Comparison of ENCODE assay signal across 18 cellular contexts in the genomic region with DNA sequence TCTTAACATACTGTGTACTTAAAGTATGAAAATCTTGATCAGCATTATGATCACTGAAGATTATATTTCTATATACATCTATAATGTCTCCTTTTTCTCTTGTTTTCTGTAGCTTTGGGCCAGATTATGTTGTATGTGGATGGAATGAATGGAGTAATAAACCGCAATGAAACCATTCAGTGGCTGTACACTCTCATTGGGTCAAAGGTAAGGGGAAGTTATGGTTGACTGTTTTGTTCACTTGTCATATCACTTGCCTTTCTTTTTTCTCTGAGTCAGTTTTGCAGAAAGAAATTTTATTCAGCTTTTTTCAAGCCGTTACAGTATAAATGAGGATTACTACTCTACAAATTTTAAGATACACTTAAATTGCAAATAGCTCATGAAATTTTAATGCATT.
DNase-seq lines count a peak whose midpoint lies in the region; ATAC-seq and TF ChIP-seq lines count a peak whose summit lies in the region.
"Had no signal": no experiment of that assay in that cellular context is flagged by ENCODE, and none has a peak within 500 bp of the region (broad histone marks: within the 10 kb centered on the region; RNA-seq: fewer than 3 reads in every experiment).

No MANE protein-coding gene starts in this region.

- H3K9me3 Mint-ChIP-seq in activated CD4-positive, alpha-beta T cell treated with anti-CD3 and anti-CD28 coated beads, Interleukin-2, amount 10 ng/mL, durations not matched to agents 24 days and 14 days = no peaks in the 10 kb centered on the region
- peaks cover 8% of the 10 kb centered on the region for H3K9me3 Mint-ChIP-seq in endodermal cell
- H3K9me3 Mint-ChIP-seq: CD8-positive, alpha-beta T cell had no signal

- no peak for TF ChIP-seq EP300 in transverse colon (IDR thresholded peaks at IDR 0.05; ENCODE audit: low read depth)

- H3K36me3 Mint-ChIP-seq in activated CD4-positive, alpha-beta T cell treated with anti-CD3 and anti-CD28 coated beads, Interleukin-2, amount 10 ng/mL, durations not matched to agents 24 days and 14 days (ENCODE audit: low read depth) = no peaks in the 10 kb centered on the region
- H3K36me3 Mint-ChIP-seq in endodermal cell (ENCODE audit: low read depth) = no peaks in the 10 kb centered on the region
- H3K36me3 Mint-ChIP-seq: CD8-positive, alpha-beta T cell had no signal

- DNase-seq in activated CD4-positive, alpha-beta T cell treated with anti-CD3 and anti-CD28 coated beads, Interleukin-2, amount 10 ng/mL, durations not matched to agents 24 days and 14 days = peak; percentile 1
- DNase-seq in activated CD4-positive, alpha-beta T cell treated with anti-CD3 and anti-CD28 coated beads, Interleukin-2, amount 50 U/mL, for 1 hour = no peak
- DNase-seq in NOMO-1 treated with DMSO at 0.1 percent for 48 hours (lab: John Stamatoyannopoulos, UW; ENCODE audit: unreplicated experiment) = peak; percentile 24
- DNase-seq in endodermal cell = no peak
- DNase-seq in transverse colon = no peak
- no peak for DNase-seq in SHP77 treated with DMSO at 0.1 percent for 48 hours (lab: John Stamatoyannopoulos, UW)
- DNase-seq in KBM-7 = no peak
- DNase-seq: Calu3; CD8-positive, alpha-beta T cell; DMS153; DMS79; GDM1; GM23248 had no signal

- WGBS in endodermal cell (ENCODE audit: insufficient coverage in 1 of 2, insufficient read length in 1 of 2), 2 experiments = 85 to 88% methylated on average over 1 to 2 of the region's 2 CpGs
- WGBS in transverse colon (ENCODE audit: low coverage in 1 of 2), 2 donors = 35 to 40% methylated on average over 2 of the region's 2 CpGs

- H3K27ac ChIP-seq in endodermal cell (ENCODE audit: low read depth, low read length) = peak overlapping the region; percentile 68
- H3K27ac ChIP-seq in transverse colon = peak overlapping the region; percentile 65 to 79 (median 72)
- H3K27ac ChIP-seq: BLaER1 treated with 17β-estradiol and CSF1 and Interleukin-3, amounts not matched to agents 10 nM and 100 nM; GM23248; HL-60 had no signal

- H3K4me3 ChIP-seq in endodermal cell (ENCODE audit: low read length) (no peak overlapping the region), transverse colon (no peak overlapping the region)
- H3K4me3 ChIP-seq: BLaER1 treated with 17β-estradiol and CSF1 and Interleukin-3, amounts not matched to agents 10 nM and 100 nM; GM23248; HAP-1 had no signal

- no peak for TF ChIP-seq CTCF in endodermal cell (conservative IDR thresholded peaks at IDR 0.05)
- no peak for TF ChIP-seq CTCF in transverse colon (IDR thresholded peaks at IDR 0.05)

- in situ Hi-C loops in transverse colon (cut with MboI; ENCODE audit: low pct_ligation_motif_present in 1 of 4, low pct_unique_long_range_greater_than_20kb in 1 of 4, low sequenced_read_pairs in 3 of 4) = no loop called here
- in situ Hi-C loops in KBM-7 (cut with MboI; ENCODE audit: low pct_unique_long_range_greater_than_20kb, low sequenced_read_pairs) = no loop called here

- no peak for ATAC-seq in HG02763 (IDR thresholded peaks at IDR 0.05; ENCODE audit: unreplicated experiment)
- ATAC-seq: CD8-positive, alpha-beta T cell had no signal

- H3K27me3 Mint-ChIP-seq in activated CD4-positive, alpha-beta T cell treated with anti-CD3 and anti-CD28 coated beads, Interleukin-2, amount 10 ng/mL, durations not matched to agents 24 days and 14 days = peaks cover 10% of the 10 kb centered on the region
- no peaks in the 10 kb centered on the region for H3K27me3 Mint-ChIP-seq in endodermal cell (ENCODE audit: insufficient read depth)

- H3K27ac Mint-ChIP-seq in activated CD4-positive, alpha-beta T cell treated with anti-CD3 and anti-CD28 coated beads, Interleukin-2, amount 10 ng/mL, durations not matched to agents 24 days and 14 days = no peak overlapping the region
- no peak overlapping the region for H3K27ac Mint-ChIP-seq in endodermal cell
- H3K27ac Mint-ChIP-seq: B cell; CD8-positive, alpha-beta T cell had no signal

- H3K4me1 ChIP-seq in endodermal cell (ENCODE audit: control insufficient read depth, insufficient read depth, low read length) (no peaks in the 10 kb centered on the region), transverse colon (peaks cover 2 to 29% (median 10%) of the 10 kb centered on the region in 4 donors)
- H3K4me1 ChIP-seq: BLaER1 treated with 17β-estradiol and CSF1 and Interleukin-3, amounts not matched to agents 10 nM and 100 nM; HAP-1 had no signal

- no peak overlapping the region for H3K4me3 Mint-ChIP-seq in activated CD4-positive, alpha-beta T cell treated with anti-CD3 and anti-CD28 coated beads, Interleukin-2, amount 10 ng/mL, durations not matched to agents 24 days and 14 days
- H3K4me3 Mint-ChIP-seq in endodermal cell = no peak overlapping the region
- H3K4me3 Mint-ChIP-seq: B cell; CD8-positive, alpha-beta T cell had no signal

- intact Hi-C loops in activated CD4-positive, alpha-beta T cell treated with anti-CD3 and anti-CD28 coated beads, Interleukin-2, amount 10 ng/mL, durations not matched to agents 24 days and 14 days (cut with micrococcal nuclease) = no loop called here
- intact Hi-C loops in transverse colon (cut with DNase I; ENCODE audit: low total_unique reads) = loop anchor here (1.0 kb wide), 1 partner anchor 47 kb away; no protein-coding TSS in a partner anchor

- no peaks in the 10 kb centered on the region for H3K9me3 ChIP-seq in endodermal cell (ENCODE audit: control insufficient read depth, low read length)
- H3K9me3 ChIP-seq in transverse colon = no peaks in the 10 kb centered on the region
- H3K9me3 ChIP-seq: HAP-1 had no signal

- H3K27me3 ChIP-seq in endodermal cell (ENCODE audit: control insufficient read depth, insufficient read depth, low read length, poor library complexity, severe bottlenecking) = no peaks in the 10 kb centered on the region
- H3K27me3 ChIP-seq in transverse colon = no peaks in the 10 kb centered on the region
- H3K27me3 ChIP-seq: BLaER1 treated with 17β-estradiol and CSF1 and Interleukin-3, amounts not matched to agents 10 nM and 100 nM had no signal

- TF ChIP-seq POLR2A in transverse colon (IDR thresholded peaks at IDR 0.05) = no peak

- no peaks in the 10 kb centered on the region for H3K36me3 ChIP-seq in endodermal cell (ENCODE audit: control insufficient read depth, insufficient read depth, low read length)
- no peaks in the 10 kb centered on the region for H3K36me3 ChIP-seq in transverse colon
- H3K36me3 ChIP-seq: HAP-1 had no signal

- H3K4me1 Mint-ChIP-seq in activated CD4-positive, alpha-beta T cell treated with anti-CD3 and anti-CD28 coated beads, Interleukin-2, amount 10 ng/mL, durations not matched to agents 24 days and 14 days = no peaks in the 10 kb centered on the region
- H3K4me1 Mint-ChIP-seq in endodermal cell = peaks cover 7% of the 10 kb centered on the region
- H3K4me1 Mint-ChIP-seq: B cell had no signal

- H3K9ac ChIP-seq in endodermal cell (ENCODE audit: extremely low read depth, low read length, poor library complexity, severe bottlenecking) = no peak overlapping the region
- H3K9ac ChIP-seq: BLaER1 treated with 17β-estradiol and CSF1 and Interleukin-3, amounts not matched to agents 10 nM and 100 nM; GM23248 had no signal

Comparison
In these comparisons a context has a peak if more than half of its experiments do, and no peak if none do; other contexts are left out.
1. DNase-seq: peak in activated CD4-positive, alpha-beta T cell treated with anti-CD3 and anti-CD28 coated beads, Interleukin-2, amount 10 ng/mL, durations not matched to agents 24 days and 14 days (single experiment) and NOMO-1 treated with DMSO at 0.1 percent for 48 hours (single experiment); none in activated CD4-positive, alpha-beta T cell treated with anti-CD3 and anti-CD28 coated beads, Interleukin-2, amount 50 U/mL, for 1 hour (single experiment), endodermal cell (single experiment), transverse colon (single experiment), SHP77 treated with DMSO at 0.1 percent for 48 hours (single experiment) and KBM-7 (single experiment).